14 cellular contexts compared by ENCODE assay signal in genomic region chr7:591856-592628, GRCh38.
"Had no signal": no experiment of that assay in that cellular context is flagged by ENCODE, and none has a peak within 500 bp of the region (broad histone marks: within the 10 kb centered on the region; RNA-seq: fewer than 3 reads in every experiment).

No MANE protein-coding gene starts in this region.

- H3K4me1 ChIP-seq: parathyroid adenoma had no signal

- DNase-seq: activated effector memory CD4-positive, alpha-beta T cell treated with Interleukin-2 at 50 U/mL for 16 hours; activated naive CD8-positive, alpha-beta T cell treated with anti-CD3 and anti-CD28 coated beads, Interleukin-2, amount 10 ng/mL, durations not matched to agents 7 days and 5 days; activated T-cell treated with anti-CD3 and anti-CD28 coated beads, Interleukin-2, amount 50 U/mL, for 24 hours; anterior cingulate cortex; esophagus squamous epithelium; foreskin fibroblast; glutamatergic neuron; mesenchymal stem cell; retina; stimulated activated CD4-positive, alpha-beta T cell treated with anti-CD3 and anti-CD28 coated beads, Interleukin-4, amount 100 ng/mL, for 4 hours; transverse colon had no signal

- H3K36me3 ChIP-seq: transverse colon had no signal

- H3K27me3 ChIP-seq: esophagus squamous epithelium, transverse colon had no signal

- H3K27ac Mint-ChIP-seq: activated naive CD8-positive, alpha-beta T cell treated with anti-CD3 and anti-CD28 coated beads, Interleukin-2, amount 10 ng/mL, durations not matched to agents 7 days and 5 days had no signal

- ATAC-seq: left lung had no signal

- H3K9me3 ChIP-seq: esophagus squamous epithelium, left lung, transverse colon had no signal

- H3K4me3 ChIP-seq: esophagus squamous epithelium, left lung, skin epidermis, transverse colon had no signal

- H3K27ac ChIP-seq: left lung, parathyroid adenoma had no signal

- H3K27me3 Mint-ChIP-seq: activated naive CD8-positive, alpha-beta T cell treated with anti-CD3 and anti-CD28 coated beads, Interleukin-2, amount 10 ng/mL, durations not matched to agents 7 days and 5 days; activated T-cell treated with anti-CD3 and anti-CD28 coated beads, Interleukin-2, amount 50 U/mL, for 24 hours had no signal
